Comparison of ENCODE assay signal across 18 cellular contexts in genomic region chr10:6601224-6601805, GRCh38. TPM values are rescaled to one million over a fixed set of nuclear protein-coding genes. Genes with fewer than 3 reads are reported as not detected.
A peak's percentile ranks its signal among the peaks of the same experiment; 100 is the strongest.
DNase-seq lines count a peak whose midpoint lies in the region; ATAC-seq and TF ChIP-seq lines count a peak whose summit lies in the region.
"Had no signal": no experiment of that assay in that cellular context is flagged by ENCODE, and none has a peak within 500 bp of the region (broad histone marks: within the 10 kb centered on the region; RNA-seq: fewer than 3 reads in every experiment).

No MANE protein-coding gene starts in this region.

- peaks cover 46% of the 10 kb centered on the region for H3K36me3 Mint-ChIP-seq in activated CD4-positive, alpha-beta T cell treated with anti-CD3 and anti-CD28 coated beads, Interleukin-2, amount 10 ng/mL, durations not matched to agents 24 days and 14 days (ENCODE audit: low read depth)
- H3K36me3 Mint-ChIP-seq in CD8-positive, alpha-beta memory T cell = peaks cover 9 to 26% (median 23%) of the 10 kb centered on the region in 3 donors
- H3K36me3 Mint-ChIP-seq in stimulated activated memory B cell treated with anti-CD40 and anti-IgM and Interleukin-4, amounts not matched to agents 10 μg/mL and 1 μg/mL and 100 μg/mL, for 72 hours = no peaks in the 10 kb centered on the region
- H3K36me3 Mint-ChIP-seq: brain, CD14-positive monocyte had no signal

- H3K27me3 Mint-ChIP-seq in activated CD4-positive, alpha-beta T cell treated with anti-CD3 and anti-CD28 coated beads, Interleukin-2, amount 10 ng/mL, durations not matched to agents 24 days and 14 days = no peaks in the 10 kb centered on the region
- H3K27me3 Mint-ChIP-seq in CD8-positive, alpha-beta memory T cell = peaks cover 0 to 1% of the 10 kb centered on the region in 2 donors
- peaks cover 45% of the 10 kb centered on the region for H3K27me3 Mint-ChIP-seq in stimulated activated memory B cell treated with anti-CD40 and anti-IgM and Interleukin-4, amounts not matched to agents 10 μg/mL and 1 μg/mL and 100 μg/mL, for 72 hours

- POLR2A ChIA-PET in CD8-positive, alpha-beta memory T cell (lab: Charles Lee) = interaction anchor here (0.6 to 1.0 kb wide), 2 partner anchors 18 to 155 kb away, joined by 3 to 10 read pairs; no protein-coding TSS in a partner anchor

- H3K27ac ChIP-seq in CD8-positive, alpha-beta memory T cell (ENCODE audit: low read depth, low read length) = no peak overlapping the region
- no peak overlapping the region for H3K27ac ChIP-seq in foreskin keratinocyte
- H3K27ac ChIP-seq: A549, gastroesophageal sphincter had no signal

- H3K36me3 ChIP-seq in CD8-positive, alpha-beta memory T cell (ENCODE audit: insufficient read depth, low read length) = no peaks in the 10 kb centered on the region
- H3K36me3 ChIP-seq: gastroesophageal sphincter had no signal

- no peak for ATAC-seq in foreskin keratinocyte
- no peak for ATAC-seq in HG03354 (IDR thresholded peaks at IDR 0.05; ENCODE audit: poor library complexity, severe bottlenecking, unreplicated experiment)
- ATAC-seq in stimulated activated memory B cell treated with anti-CD40 and anti-IgM and Interleukin-4, amounts not matched to agents 10 μg/mL and 1 μg/mL and 100 μg/mL, for 72 hours = no peak
- ATAC-seq in GM21526 (IDR thresholded peaks at IDR 0.05; ENCODE audit: low FRiP score, unreplicated experiment) = no peak
- ATAC-seq: A549, gastroesophageal sphincter, left colon had no signal

- peak; percentile 26 for TF ChIP-seq CTCF in foreskin keratinocyte (conservative IDR thresholded peaks at IDR 0.05)

- intact Hi-C loops in activated CD4-positive, alpha-beta T cell treated with anti-CD3 and anti-CD28 coated beads, Interleukin-2, amount 10 ng/mL, durations not matched to agents 24 days and 14 days (cut with micrococcal nuclease) = no loop called here

- peaks cover 16% of the 10 kb centered on the region for H3K9me3 Mint-ChIP-seq in activated CD4-positive, alpha-beta T cell treated with anti-CD3 and anti-CD28 coated beads, Interleukin-2, amount 10 ng/mL, durations not matched to agents 24 days and 14 days
- no peaks in the 10 kb centered on the region for H3K9me3 Mint-ChIP-seq in CD8-positive, alpha-beta memory T cell
- H3K9me3 Mint-ChIP-seq in stimulated activated memory B cell treated with anti-CD40 and anti-IgM and Interleukin-4, amounts not matched to agents 10 μg/mL and 1 μg/mL and 100 μg/mL, for 72 hours = peaks cover 5% of the 10 kb centered on the region
- H3K9me3 Mint-ChIP-seq: dendritic cell treated with granulocyte-macrophage colony-stimulating factor and Interleukin-4, amounts not matched to agents 40 ng/mL and 50 ng/mL, for 4 days had no signal

- CTCF ChIA-PET in CD8-positive, alpha-beta memory T cell (lab: Charles Lee) = interaction anchor here (0.6 to 4.2 kb wide), 25 partner anchors 8 to 442 kb away, joined by 3 to 39 read pairs (median 4); no protein-coding TSS in a partner anchor

- peak; percentile 75 for DNase-seq in activated CD4-positive, alpha-beta T cell treated with anti-CD3 and anti-CD28 coated beads, Interleukin-2, amount 10 ng/mL, durations not matched to agents 24 days and 14 days
- DNase-seq in activated CD4-positive, alpha-beta T cell treated with anti-CD3 and anti-CD28 coated beads for 48 hours = no peak
- DNase-seq in CD8-positive, alpha-beta memory T cell = peak in 2 of 5 donors; percentile 64 to 68
- DNase-seq in activated T-helper 1 cell treated with Interleukin-2 at 50 U/mL for 16 hours (ENCODE audit: low read depth) = peak; percentile 13
- no peak for DNase-seq in foreskin keratinocyte
- DNase-seq: DMS79, left colon, NCI-H1417 treated with DMSO at 0.1 percent for 48 hours, trophoblast cell had no signal

- H3K27me3 ChIP-seq in CD8-positive, alpha-beta memory T cell (ENCODE audit: insufficient read depth, low read length, poor library complexity, severe bottlenecking) = no peaks in the 10 kb centered on the region
- no peaks in the 10 kb centered on the region for H3K27me3 ChIP-seq in foreskin keratinocyte

- peaks cover 50% of the 10 kb centered on the region for H3K4me1 ChIP-seq in CD8-positive, alpha-beta memory T cell (ENCODE audit: insufficient read depth, low read length)
- no peaks in the 10 kb centered on the region for H3K4me1 ChIP-seq in foreskin keratinocyte
- H3K4me1 ChIP-seq: A549, gastroesophageal sphincter had no signal

- H3K4me1 Mint-ChIP-seq in activated CD4-positive, alpha-beta T cell treated with anti-CD3 and anti-CD28 coated beads, Interleukin-2, amount 10 ng/mL, durations not matched to agents 24 days and 14 days = peaks cover 68% of the 10 kb centered on the region
- H3K4me1 Mint-ChIP-seq in CD8-positive, alpha-beta memory T cell = peaks cover 52 to 68% (median 64%) of the 10 kb centered on the region in 3 donors
- peaks cover 15% of the 10 kb centered on the region for H3K4me1 Mint-ChIP-seq in stimulated activated memory B cell treated with anti-CD40 and anti-IgM and Interleukin-4, amounts not matched to agents 10 μg/mL and 1 μg/mL and 100 μg/mL, for 72 hours

- H3K4me3 ChIP-seq in CD8-positive, alpha-beta memory T cell (ENCODE audit: low read length) = no peak overlapping the region
- H3K4me3 ChIP-seq: A549, gastroesophageal sphincter had no signal

- peak overlapping the region; percentile 67 for H3K4me3 Mint-ChIP-seq in activated CD4-positive, alpha-beta T cell treated with anti-CD3 and anti-CD28 coated beads, Interleukin-2, amount 10 ng/mL, durations not matched to agents 24 days and 14 days
- peak overlapping the region in 5 of 7 donors; percentile 39 to 82 (median 59) for H3K4me3 Mint-ChIP-seq in CD8-positive, alpha-beta memory T cell
- no peak overlapping the region for H3K4me3 Mint-ChIP-seq in stimulated activated memory B cell treated with anti-CD40 and anti-IgM and Interleukin-4, amounts not matched to agents 10 μg/mL and 1 μg/mL and 100 μg/mL, for 72 hours
- H3K4me3 Mint-ChIP-seq: brain; CD14-positive monocyte; dendritic cell treated with granulocyte-macrophage colony-stimulating factor and Interleukin-4, amounts not matched to agents 40 ng/mL and 50 ng/mL, for 4 days had no signal

- H3K27ac Mint-ChIP-seq in activated CD4-positive, alpha-beta T cell treated with anti-CD3 and anti-CD28 coated beads, Interleukin-2, amount 10 ng/mL, durations not matched to agents 24 days and 14 days = peak overlapping the region; percentile 86
- H3K27ac Mint-ChIP-seq in CD8-positive, alpha-beta memory T cell = peak overlapping the region in 7 of 8 donors; percentile 18 to 95 (median 89)
- no peak overlapping the region for H3K27ac Mint-ChIP-seq in stimulated activated memory B cell treated with anti-CD40 and anti-IgM and Interleukin-4, amounts not matched to agents 10 μg/mL and 1 μg/mL and 100 μg/mL, for 72 hours
- H3K27ac Mint-ChIP-seq: brain; dendritic cell treated with granulocyte-macrophage colony-stimulating factor and Interleukin-4, amounts not matched to agents 40 ng/mL and 50 ng/mL, for 4 days had no signal

- no peaks in the 10 kb centered on the region for H3K9me3 ChIP-seq in CD8-positive, alpha-beta memory T cell (ENCODE audit: low read length)
- H3K9me3 ChIP-seq: A549, gastroesophageal sphincter had no signal

RNA-seq across cellular contexts. Expression of gene PRKCQ, which starts 21.2 kb away (rescaled TPM):
- total RNA-seq in activated CD4-positive, alpha-beta T cell treated with anti-CD3 and anti-CD28 coated beads, Interleukin-2, amount 10 ng/mL, durations not matched to agents 24 days and 14 days = 36.0 TPM in 2 replicates
- total RNA-seq in CD8-positive, alpha-beta memory T cell = 10 to 100 TPM; 44.1 to 46.7 TPM
- 55.3 TPM for polyA plus RNA-seq in CD8-positive, alpha-beta memory T cell
- total RNA-seq in foreskin keratinocyte = 8.0 and 9.6 TPM in 2 replicates
- polyA plus RNA-seq in foreskin keratinocyte = 4.1 and 4.3 TPM in 2 replicates
- total RNA-seq: SK-MEL-5 had no signal

Comparison
In these comparisons a context has a peak if more than half of its experiments do, and no peak if none do; other contexts are left out.
1. DNase-seq: peak in activated CD4-positive, alpha-beta T cell treated with anti-CD3 and anti-CD28 coated beads, Interleukin-2, amount 10 ng/mL, durations not matched to agents 24 days and 14 days (single experiment) and activated T-helper 1 cell treated with Interleukin-2 at 50 U/mL for 16 hours (single experiment); none in activated CD4-positive, alpha-beta T cell treated with anti-CD3 and anti-CD28 coated beads for 48 hours (single experiment) and foreskin keratinocyte (0 of 2).